8 cellular contexts compared by ENCODE assay signal in the genomic region with DNA sequence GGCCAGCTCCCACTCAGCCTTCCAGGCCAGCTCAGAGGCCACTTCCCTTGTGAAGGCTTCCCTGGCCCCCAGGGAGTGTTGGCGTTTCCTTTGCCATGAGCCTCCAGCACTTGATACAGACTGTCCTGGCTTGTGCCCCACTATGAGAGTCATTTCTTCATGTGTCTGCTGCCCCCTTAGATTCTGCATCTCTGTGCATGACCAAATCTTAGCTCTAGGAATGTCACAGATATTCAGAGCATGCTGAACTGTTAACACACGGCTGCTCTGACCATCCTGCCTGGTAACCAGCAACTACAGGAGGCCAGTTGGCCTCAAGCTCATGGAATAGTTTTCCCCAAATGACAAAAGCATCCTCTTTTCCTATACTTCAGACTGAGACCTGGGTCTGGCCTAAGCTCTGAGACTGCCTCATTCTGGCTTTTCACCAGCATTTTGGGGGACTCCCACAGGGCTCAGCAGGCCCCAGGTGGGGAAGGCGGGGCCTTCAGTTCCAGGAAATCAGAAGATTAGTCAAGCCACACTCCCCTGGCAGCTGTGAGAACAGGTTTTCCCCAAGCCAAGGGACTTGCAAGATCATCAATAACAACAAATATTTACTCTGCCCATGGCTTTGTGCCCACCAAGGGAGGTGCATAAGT.
DNase-seq lines count a peak whose midpoint lies in the region; ATAC-seq and TF ChIP-seq lines count a peak whose summit lies in the region.

No MANE protein-coding gene starts in this region.

- intact Hi-C loops in activated CD8-positive, alpha-beta T cell treated with anti-CD3 and anti-CD28 coated beads for 36 hours (cut with micrococcal nuclease) = loop anchor here (10.0 kb wide), 1 partner anchor 198 kb away; no protein-coding TSS in a partner anchor

- POLR2A ChIA-PET in activated CD8-positive, alpha-beta T cell treated with anti-CD3 and anti-CD28 coated beads for 36 hours (lab: Charles Lee) = interaction anchor here (1.0 to 1.9 kb wide), 5 partner anchors 11 to 72 kb away, joined by 3 to 8 read pairs (median 6); no protein-coding TSS in a partner anchor

- peak; percentile 92 for DNase-seq in activated CD8-positive, alpha-beta T cell treated with anti-CD3 and anti-CD28 coated beads for 36 hours
- peak; percentile 55 for DNase-seq in hepatic stellate cell (ENCODE audit: low spot score)
- no peak for DNase-seq in medulla oblongata (ENCODE audit: extremely low spot score)
- no peak for DNase-seq in SHP77 treated with DMSO at 0.1 percent for 48 hours (lab: John Stamatoyannopoulos, UW)
- DNase-seq in kidney glomerular epithelial cell (lab: John Stamatoyannopoulos, UW) = no peak
- no peak for DNase-seq in dermis blood vessel endothelial cell

- CTCF ChIA-PET in activated CD8-positive, alpha-beta T cell treated with anti-CD3 and anti-CD28 coated beads for 36 hours (lab: Charles Lee) = interaction anchor here (0.9 to 1.8 kb wide), 4 partner anchors 10 to 117 kb away, joined by 3 to 8 read pairs (median 6); no protein-coding TSS in a partner anchor

- no peak overlapping the region for H3K4me3 Mint-ChIP-seq in activated CD8-positive, alpha-beta T cell treated with anti-CD3 and anti-CD28 coated beads for 36 hours

- no peak for TF ChIP-seq CTCF in activated CD8-positive, alpha-beta T cell treated with anti-CD3 and anti-CD28 coated beads for 36 hours (IDR thresholded peaks at IDR 0.05)

- ATAC-seq in GM18909 (IDR thresholded peaks at IDR 0.05; ENCODE audit: poor library complexity, unreplicated experiment) (peak; percentile 51), HG03432 (IDR thresholded peaks at IDR 0.05; ENCODE audit: unreplicated experiment) (peak; percentile 65)
- peak; percentile 72 for ATAC-seq in activated CD8-positive, alpha-beta T cell treated with anti-CD3 and anti-CD28 coated beads for 36 hours

- H3K36me3 Mint-ChIP-seq in activated CD8-positive, alpha-beta T cell treated with anti-CD3 and anti-CD28 coated beads for 36 hours (ENCODE audit: low read depth) = no peaks in the 10 kb centered on the region

- H3K27me3 Mint-ChIP-seq in activated CD8-positive, alpha-beta T cell treated with anti-CD3 and anti-CD28 coated beads for 36 hours = no peaks in the 10 kb centered on the region

- peak overlapping the region; percentile 90 for H3K27ac Mint-ChIP-seq in activated CD8-positive, alpha-beta T cell treated with anti-CD3 and anti-CD28 coated beads for 36 hours

- no peaks in the 10 kb centered on the region for H3K9me3 Mint-ChIP-seq in activated CD8-positive, alpha-beta T cell treated with anti-CD3 and anti-CD28 coated beads for 36 hours

- peaks cover 88% of the 10 kb centered on the region for H3K4me1 Mint-ChIP-seq in activated CD8-positive, alpha-beta T cell treated with anti-CD3 and anti-CD28 coated beads for 36 hours (ENCODE audit: low read depth)

Comparison
In these comparisons a context has a peak if more than half of its experiments do, and no peak if none do; other contexts are left out.
1. DNase-seq: peak in activated CD8-positive, alpha-beta T cell treated with anti-CD3 and anti-CD28 coated beads for 36 hours (single experiment) and hepatic stellate cell (single experiment); none in medulla oblongata (single experiment), SHP77 treated with DMSO at 0.1 percent for 48 hours (single experiment), kidney glomerular epithelial cell (single experiment) and dermis blood vessel endothelial cell (single experiment).
2. Peak in every context shown above with its lines, with median percentiles within 50 percentile points of each other: ATAC-seq.